Comparison of ENCODE assay signal across 15 cellular contexts in genomic region chr6:24489881-24490280, GRCh38. TPM values are rescaled to one million over a fixed set of nuclear protein-coding genes. Genes with fewer than 3 reads are reported as not detected.
A peak's percentile ranks its signal among the peaks of the same experiment; 100 is the strongest.
DNase-seq lines count a peak whose midpoint lies in the region; ATAC-seq and TF ChIP-seq lines count a peak whose summit lies in the region.
"Had no signal": no experiment of that assay in that cellular context is flagged by ENCODE, and none has a peak within 500 bp of the region (broad histone marks: within the 10 kb centered on the region; RNA-seq: fewer than 3 reads in every experiment).

No MANE protein-coding gene starts in this region.

- CTCF ChIA-PET in PC-9 (lab: Charles Lee) = interaction anchor here (0.7 kb wide), 1 partner anchor 15 kb away, joined by 4 read pairs; no protein-coding TSS in a partner anchor

- no peaks in the 10 kb centered on the region for H3K36me3 ChIP-seq in PC-9 (ENCODE audit: low read depth)
- H3K36me3 ChIP-seq: SJSA1, stomach had no signal

- no peaks in the 10 kb centered on the region for H4K20me1 ChIP-seq in PC-9 (ENCODE audit: insufficient read depth)

- POLR2A ChIA-PET in PC-9 (lab: Charles Lee; ENCODE audit: unreplicated experiment) = interaction anchor here (0.6 kb wide), 1 partner anchor 10 kb away, joined by 4 read pairs; no protein-coding TSS in a partner anchor

- H3K9me3 ChIP-seq in PC-9 (ENCODE audit: insufficient read depth, low read depth) = no peaks in the 10 kb centered on the region
- H3K9me3 ChIP-seq: SJSA1, stomach had no signal

- TF ChIP-seq CTCF in PC-9 (conservative IDR thresholded peaks at IDR 0.05) (no peak), fibroblast of the aortic adventitia (IDR thresholded peaks at IDR 0.05; ENCODE audit: insufficient read depth, low read length) (no peak)

- H2AFZ ChIP-seq in PC-9 = no peak overlapping the region

- intact Hi-C loops in PC-9 (cut with micrococcal nuclease; ENCODE audit: unreplicated experiment) = no loop called here

- H3K4me1 ChIP-seq in PC-9 (replicated peaks; ENCODE audit: insufficient read depth) = peaks cover 31% of the 10 kb centered on the region

- peaks cover 27% of the 10 kb centered on the region for H3F3A ChIP-seq in PC-9 (ENCODE audit: insufficient read depth, low read depth)

- H3K9me2 ChIP-seq in PC-9 (ENCODE audit: insufficient read depth) = no peaks in the 10 kb centered on the region; the same call in 1 of the 2 replicates

- peak overlapping the region; percentile 25; the same call in 1 of the 2 replicates for H3K4me2 ChIP-seq in PC-9

- H3K27me3 ChIP-seq in PC-9 (ENCODE audit: insufficient read depth, low read depth) = no peaks in the 10 kb centered on the region
- H3K27me3 ChIP-seq: stomach had no signal

- H3K4me3 ChIP-seq in PC-9 (no peak overlapping the region), fibroblast of the aortic adventitia (ENCODE audit: low read depth, low read length) (no peak overlapping the region)
- H3K4me3 ChIP-seq: SJSA1, stomach had no signal

- H3K79me2 ChIP-seq in PC-9 (ENCODE audit: low read depth) = no peaks in the 10 kb centered on the region

- DNase-seq in HCEC 1CT = peak; percentile 6
- peak in 1 of 2 experiments; percentile 79 for DNase-seq in PC-9
- DNase-seq in fibroblast of the aortic adventitia (ENCODE audit: low read depth) = peak; percentile 11
- peak; percentile 64 for DNase-seq in renal cortical epithelial cell (ENCODE audit: low read depth)
- DNase-seq in GDM1 (lab: John Stamatoyannopoulos, UW) = no peak
- no peak for DNase-seq in COLO668 (lab: John Stamatoyannopoulos, UW; ENCODE audit: unreplicated experiment)
- no peak for DNase-seq in stimulated activated naive CD8-positive, alpha-beta T cell treated with anti-CD3 and anti-CD28 coated beads, Interleukin-15, Interleukin-2, amounts not matched to agents 100 U/mL and 50 U/mL, for 24 hours
- DNase-seq: C1 segment of cervical spinal cord, cortex of kidney, GOT3, NCI-H1417 treated with DMSO at 0.1 percent for 48 hours, stomach had no signal

- H3K27ac ChIP-seq in PC-9 = peak overlapping the region; percentile 47
- H3K27ac ChIP-seq: SJSA1, stomach had no signal

- no TSS peak for BruUV-seq in PC-9 (replicated peaks; lab: Mats Ljungman, UMichigan)

- no peak for ATAC-seq in HG02870 (IDR thresholded peaks at IDR 0.05; ENCODE audit: unreplicated experiment)
- ATAC-seq in stimulated activated naive CD8-positive, alpha-beta T cell treated with anti-CD3 and anti-CD28 coated beads, Interleukin-15, Interleukin-2, amounts not matched to agents 100 U/mL and 50 U/mL, for 24 hours = no peak
- ATAC-seq: activated naive CD4-positive, alpha-beta T cell treated with anti-CD3 and anti-CD28 coated beads, Interleukin-2, amount 50 U/mL, for 72 hours had no signal

RNA-seq across cellular contexts. Expression of gene GPLD1, which starts 0.5 kb away (rescaled TPM):
- total RNA-seq in PC-9 (2021) = 1.7 and 2.0 TPM in 2 replicates
- total RNA-seq in fibroblast of the aortic adventitia (ENCODE audit: low replicate concordance) = 0.27 and 0.41 TPM in 2 replicates
- total RNA-seq in renal cortical epithelial cell = under 0.01 and 0.45 TPM in 2 replicates

RNA-seq across cellular contexts. Expression of gene ALDH5A1, which starts 4.9 kb away (rescaled TPM):
- total RNA-seq in PC-9 (2021) (19.1 and 21.2 TPM in 2 replicates), fibroblast of the aortic adventitia (ENCODE audit: low replicate concordance) (0.54 and 1.6 TPM in 2 replicates), renal cortical epithelial cell (1.0 and 3.8 TPM in 2 replicates)

Comparison
In these comparisons a context has a peak if more than half of its experiments do, and no peak if none do; other contexts are left out.
1. DNase-seq: peak in HCEC 1CT (single experiment), fibroblast of the aortic adventitia (single experiment) and renal cortical epithelial cell (single experiment); none in GDM1 (single experiment), COLO668 (single experiment) and stimulated activated naive CD8-positive, alpha-beta T cell treated with anti-CD3 and anti-CD28 coated beads, Interleukin-15, Interleukin-2, amounts not matched to agents 100 U/mL and 50 U/mL, for 24 hours (single experiment).